In the genomic region with DNA sequence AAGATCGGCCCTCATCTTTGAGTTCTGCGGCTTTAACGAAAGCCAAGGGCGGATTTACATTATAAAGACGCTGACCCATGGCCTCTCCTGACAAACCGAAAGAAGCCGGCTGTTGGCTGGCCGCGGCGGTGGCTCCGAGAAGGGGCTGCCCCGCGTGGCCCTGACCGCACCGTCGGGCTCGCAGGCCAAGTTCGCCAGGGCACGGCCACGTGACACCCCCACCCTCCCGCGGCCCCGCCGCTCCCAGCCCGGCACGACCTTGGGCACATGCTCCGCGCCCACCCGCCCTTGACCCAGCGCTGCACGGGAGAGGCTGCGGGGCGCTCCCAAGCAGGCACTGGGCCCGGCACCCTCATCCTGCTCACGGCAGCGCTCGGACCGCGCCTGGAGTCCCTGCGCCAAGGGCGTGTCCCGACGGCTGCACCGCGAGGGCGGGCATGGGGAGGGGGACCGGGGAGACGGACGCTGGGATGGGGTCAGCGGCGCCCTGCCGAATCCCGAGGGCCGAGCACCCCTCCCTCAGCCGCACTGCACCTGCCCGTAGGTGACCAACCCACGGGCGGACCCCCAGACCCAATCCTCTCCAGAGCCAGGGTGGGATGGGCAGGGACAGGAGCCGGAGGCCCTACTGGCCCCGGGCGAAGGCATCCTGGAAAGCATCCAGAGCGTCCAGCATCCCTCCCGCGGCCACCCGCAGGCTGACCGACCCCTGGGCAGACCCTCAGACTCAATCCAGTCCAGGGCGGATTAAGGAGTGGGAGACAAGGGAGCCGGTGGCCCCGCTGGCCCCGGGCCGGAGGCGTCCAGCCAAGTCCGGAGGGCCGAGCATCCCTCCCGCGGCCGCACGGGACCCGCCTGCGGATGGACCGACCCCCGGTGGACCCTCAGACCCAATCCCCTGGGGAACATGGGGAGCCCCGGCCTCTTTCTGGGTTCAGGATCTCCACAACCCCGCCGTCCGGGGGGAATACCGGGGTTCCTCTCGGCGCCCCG, we compare ENCODE assay signal across 7 cellular contexts. TPM values are rescaled to one million over a fixed set of nuclear protein-coding genes. Genes with fewer than 3 reads are reported as not detected.
A peak's percentile ranks its signal among the peaks of the same experiment; 100 is the strongest.
DNase-seq lines count a peak whose midpoint lies in the region; ATAC-seq and TF ChIP-seq lines count a peak whose summit lies in the region.

No MANE protein-coding gene starts in this region.

- H3K36me3 ChIP-seq in MM.1S (replicated peaks; ENCODE audit: insufficient read depth, low read length) (no peaks in the 10 kb centered on the region), parathyroid adenoma (ENCODE audit: control insufficient read depth, insufficient read depth, low read length) (no peaks in the 10 kb centered on the region)

- intact Hi-C loops in activated naive CD4-positive, alpha-beta T cell treated with anti-CD3 and anti-CD28 coated beads for 36 hours (cut with micrococcal nuclease), result no loop called here
- intact Hi-C loops in Right ventricle myocardium inferior (cut with DNase I), result loop anchor here (2.0 to 5.0 kb wide), 2 partner anchors 44 to 50 kb away; no protein-coding TSS in a partner anchor

- H2AFZ ChIP-seq in MM.1S (ENCODE audit: low read length), result peak overlapping the region; percentile 53
- H2AFZ ChIP-seq in parathyroid adenoma, result peak overlapping the region; percentile 46

- peak overlapping the region; percentile 94 for H3K4me2 ChIP-seq in MM.1S (ENCODE audit: low read depth, low read length)
- peak overlapping the region; percentile 74 for H3K4me2 ChIP-seq in parathyroid adenoma (ENCODE audit: low read length)

- peak overlapping the region; percentile 77 for H3K4me3 Mint-ChIP-seq in activated naive CD4-positive, alpha-beta T cell treated with anti-CD3 and anti-CD28 coated beads for 36 hours

- no peaks in the 10 kb centered on the region for H3K9me3 ChIP-seq in MM.1S (replicated peaks; ENCODE audit: insufficient read depth, low read length)
- no peaks in the 10 kb centered on the region for H3K9me3 ChIP-seq in parathyroid adenoma (ENCODE audit: control insufficient read depth, low read length)

- peaks cover 44% of the 10 kb centered on the region for H3K4me1 Mint-ChIP-seq in activated naive CD4-positive, alpha-beta T cell treated with anti-CD3 and anti-CD28 coated beads for 36 hours (ENCODE audit: low read depth)

- H3K36me3 Mint-ChIP-seq in activated naive CD4-positive, alpha-beta T cell treated with anti-CD3 and anti-CD28 coated beads for 36 hours (ENCODE audit: low read depth), result no peaks in the 10 kb centered on the region

- H3K4me1 ChIP-seq in MM.1S (ENCODE audit: low read length) (peaks cover 19% of the 10 kb centered on the region), parathyroid adenoma (peaks cover 20% of the 10 kb centered on the region)

- H3F3A ChIP-seq in MM.1S (ENCODE audit: insufficient read depth, low read length), result peaks cover 49% of the 10 kb centered on the region

- no peaks in the 10 kb centered on the region for H3K9me3 Mint-ChIP-seq in activated naive CD4-positive, alpha-beta T cell treated with anti-CD3 and anti-CD28 coated beads for 36 hours

- no peaks in the 10 kb centered on the region for H4K20me1 ChIP-seq in MM.1S (ENCODE audit: insufficient read depth, low read length)

- H3K27me3 Mint-ChIP-seq in activated naive CD4-positive, alpha-beta T cell treated with anti-CD3 and anti-CD28 coated beads for 36 hours (ENCODE audit: low read depth), result no peaks in the 10 kb centered on the region

- TF ChIP-seq CTCF in GM10266 (IDR thresholded peaks at IDR 0.05; ENCODE audit: control insufficient read depth, insufficient read depth, low read depth, missing control alignments) (no peak), MM.1S (IDR thresholded peaks at IDR 0.05; ENCODE audit: low read length) (no peak), parathyroid adenoma (IDR thresholded peaks at IDR 0.05) (no peak)

- peak; percentile 64 for DNase-seq in GM10266 (ENCODE audit: extremely low spot score)
- peak; percentile 57 for DNase-seq in MM.1S
- peak; percentile 25 for DNase-seq in activated naive CD4-positive, alpha-beta T cell treated with anti-CD3 and anti-CD28 coated beads for 36 hours
- DNase-seq in Right ventricle myocardium inferior (ENCODE audit: missing footprints), result peak; percentile 85
- no peak for DNase-seq in NCI-H2171 treated with DMSO at 0.1 percent for 48 hours (lab: John Stamatoyannopoulos, UW)
- no peak for DNase-seq in NCI-H524 treated with DMSO at 0.1 percent for 48 hours (lab: John Stamatoyannopoulos, UW)

- H3K27ac ChIP-seq in MM.1S (ENCODE audit: low read length), result peak overlapping the region; percentile 89; the same call in 1 of the 2 replicates
- peak overlapping the region; percentile 97 for H3K27ac ChIP-seq in parathyroid adenoma

- H3K9ac ChIP-seq in MM.1S (ENCODE audit: low read length) (peak overlapping the region; percentile 39), parathyroid adenoma (peak overlapping the region; percentile 19)

- no peak overlapping the region for H3K27ac Mint-ChIP-seq in activated naive CD4-positive, alpha-beta T cell treated with anti-CD3 and anti-CD28 coated beads for 36 hours

- peak; percentile 21 for ATAC-seq in Right ventricle myocardium inferior

- CTCF ChIA-PET in activated naive CD4-positive, alpha-beta T cell treated with anti-CD3 and anti-CD28 coated beads for 36 hours (lab: Charles Lee), result no interaction called here

- peaks cover 40% of the 10 kb centered on the region for H3K79me2 ChIP-seq in MM.1S (ENCODE audit: low read length)
- H3K79me2 ChIP-seq in parathyroid adenoma, result peaks cover 9% of the 10 kb centered on the region

- no peaks in the 10 kb centered on the region for H3K9me2 ChIP-seq in MM.1S (replicated peaks; ENCODE audit: insufficient read depth, low read length)

- H3K4me3 ChIP-seq in MM.1S (ENCODE audit: low read length), result peak overlapping the region; percentile 79
- H3K4me3 ChIP-seq in parathyroid adenoma (ENCODE audit: low read depth, low read length), result peak overlapping the region; percentile 66

- H3K27me3 ChIP-seq in MM.1S (replicated peaks; ENCODE audit: insufficient read depth, low read length) (no peaks in the 10 kb centered on the region), parathyroid adenoma (ENCODE audit: control insufficient read depth, insufficient read depth, low read length) (no peaks in the 10 kb centered on the region)

RNA-seq across cellular contexts. Expression of a gene that starts 0.8 kb away (rescaled TPM):
- 10 to 100 TPM; 15.3 to 16.1 TPM for total RNA-seq in activated naive CD4-positive, alpha-beta T cell treated with anti-CD3 and anti-CD28 coated beads for 36 hours
- 83.3 TPM for total RNA-seq in Right ventricle myocardium inferior

Comparison
In these comparisons a context has a peak if more than half of its experiments do, and no peak if none do; other contexts are left out.
1. DNase-seq: peak in GM10266 (single experiment), MM.1S (single experiment), activated naive CD4-positive, alpha-beta T cell treated with anti-CD3 and anti-CD28 coated beads for 36 hours (single experiment) and Right ventricle myocardium inferior (single experiment); none in NCI-H2171 treated with DMSO at 0.1 percent for 48 hours (single experiment) and NCI-H524 treated with DMSO at 0.1 percent for 48 hours (single experiment).